In the genomic region with DNA sequence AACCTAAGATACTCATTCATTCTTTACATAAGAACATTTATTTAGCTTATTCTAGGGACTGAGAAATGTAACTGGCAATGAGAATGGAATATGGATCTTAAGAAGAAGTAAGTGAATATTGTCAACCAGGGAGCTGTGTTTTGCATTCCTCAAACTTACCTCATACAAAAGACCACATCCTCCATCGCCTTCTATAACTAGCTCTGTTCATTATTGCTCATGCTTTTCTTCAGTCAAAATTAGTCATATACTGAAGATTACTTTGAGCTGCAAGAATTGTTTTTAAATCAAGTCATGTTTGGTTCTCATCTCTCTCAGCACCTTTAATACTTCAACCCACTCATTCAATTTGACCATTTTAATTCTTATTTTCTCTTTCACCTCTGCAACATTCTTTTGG, we compare ENCODE assay signal across 16 cellular contexts.
DNase-seq lines count a peak whose midpoint lies in the region; ATAC-seq, FAIRE-seq and TF ChIP-seq lines count a peak whose summit lies in the region.
"Had no signal": no experiment of that assay in that cellular context is flagged by ENCODE, and none has a peak within 500 bp of the region (broad histone marks: within the 10 kb centered on the region; RNA-seq: fewer than 3 reads in every experiment).

No MANE protein-coding gene starts in this region.

- H3K79me2 ChIP-seq in Loucy (ENCODE audit: insufficient read depth, low read length): no peaks in the 10 kb centered on the region
- H3K79me2 ChIP-seq in GM12878 (ENCODE audit: control insufficient read depth, insufficient read depth, low read length): no peaks in the 10 kb centered on the region

- H3K9me3 Mint-ChIP-seq in activated CD4-positive, alpha-beta T cell treated with anti-CD3 and anti-CD28 coated beads for 36 hours (ENCODE audit: low read depth): no peaks in the 10 kb centered on the region
- no peaks in the 10 kb centered on the region for H3K9me3 Mint-ChIP-seq in mesothelial cell of epicardium
- H3K9me3 Mint-ChIP-seq in activated CD4-positive, alpha-beta T cell treated with anti-CD3 and anti-CD28 coated beads, Interleukin-2, amount 10 ng/mL, durations not matched to agents 7 days and 5 days: peaks cover 7% of the 10 kb centered on the region
- H3K9me3 Mint-ChIP-seq: dendritic cell treated with granulocyte-macrophage colony-stimulating factor and Interleukin-4, amounts not matched to agents 40 ng/mL and 50 ng/mL, for 4 days had no signal

- H3F3A ChIP-seq in Loucy (ENCODE audit: low read depth): no peaks in the 10 kb centered on the region

- SMC1A ChIA-PET in GM12878 (lab: Charles Lee; ENCODE audit: uncharacterized antibody, unreplicated experiment): interaction anchor here (0.9 to 3.4 kb wide), 10 partner anchors 8 to 104 kb away, joined by 3 to 22 read pairs (median 4); no protein-coding TSS in a partner anchor

- TF ChIP-seq POLR2A in GM12878 (IDR thresholded peaks at IDR 0.05; ENCODE audit: low read depth, low read length) (no peak), lower leg skin (IDR thresholded peaks at IDR 0.05) (no peak)

- TF ChIP-seq CTCF in Loucy (conservative IDR thresholded peaks at IDR 0.05; ENCODE audit: low read length): no peak
- TF ChIP-seq CTCF in GM12878 (IDR thresholded peaks at IDR 0.05 in 2 of 3, conservative IDR thresholded peaks at IDR 0.05 in 1 of 3; ENCODE audit: control insufficient read depth in 2 of 3, extremely low read depth in 1 of 3, insufficient read depth in 1 of 3, low read depth in 3 of 3, low read length in 3 of 3): no peak
- no peak for TF ChIP-seq CTCF in mesothelial cell of epicardium (IDR thresholded peaks at IDR 0.05; ENCODE audit: unreplicated experiment)
- TF ChIP-seq CTCF in lower leg skin (IDR thresholded peaks at IDR 0.05): no peak

- ATAC-seq in activated CD4-positive, alpha-beta T cell treated with anti-CD3 and anti-CD28 coated beads for 36 hours: peak; percentile 94
- ATAC-seq in GM12878: peak; percentile 61

- no peaks in the 10 kb centered on the region for H3K27me3 ChIP-seq in Loucy (ENCODE audit: insufficient read depth, low read length, poor library complexity, severe bottlenecking)
- no peaks in the 10 kb centered on the region for H3K27me3 ChIP-seq in GM12878 (replicated peaks in 1 of 2; ENCODE audit: control insufficient read depth in 2 of 2, insufficient read depth in 2 of 2, low read length in 1 of 2)
- H3K27me3 ChIP-seq: heart right ventricle had no signal

- no peaks in the 10 kb centered on the region for H3K9me3 ChIP-seq in Loucy (ENCODE audit: insufficient read depth, low read depth, low read length)
- no peaks in the 10 kb centered on the region for H3K9me3 ChIP-seq in GM12878 (replicated peaks; ENCODE audit: control insufficient read depth, insufficient read depth, low read length)
- H3K9me3 ChIP-seq: HAP-1, heart right ventricle had no signal

- H3K9ac ChIP-seq in Loucy (ENCODE audit: low read depth, low read length, poor library complexity, severe bottlenecking) (no peak overlapping the region), GM12878 (ENCODE audit: control insufficient read depth, insufficient read depth, low read length) (no peak overlapping the region)

- H3K27ac Mint-ChIP-seq in activated CD4-positive, alpha-beta T cell treated with anti-CD3 and anti-CD28 coated beads for 36 hours: peak overlapping the region; percentile 63
- H3K27ac Mint-ChIP-seq in mesothelial cell of epicardium: no peak overlapping the region
- no peak overlapping the region for H3K27ac Mint-ChIP-seq in activated CD4-positive, alpha-beta T cell treated with anti-CD3 and anti-CD28 coated beads, Interleukin-2, amount 10 ng/mL, durations not matched to agents 7 days and 5 days
- H3K27ac Mint-ChIP-seq: dendritic cell treated with granulocyte-macrophage colony-stimulating factor and Interleukin-4, amounts not matched to agents 40 ng/mL and 50 ng/mL, for 4 days had no signal

- no TSS peak for BruUV-seq in GM12878 (replicated peaks; lab: Mats Ljungman, UMichigan)

- FAIRE-seq in GM12878 (lab: Jason Lieb, UNC): no peak
- FAIRE-seq: A204.1, urothelium cell line had no signal

- H3K36me3 Mint-ChIP-seq in activated CD4-positive, alpha-beta T cell treated with anti-CD3 and anti-CD28 coated beads for 36 hours (ENCODE audit: low read depth): no peaks in the 10 kb centered on the region
- H3K36me3 Mint-ChIP-seq in mesothelial cell of epicardium: no peaks in the 10 kb centered on the region
- no peaks in the 10 kb centered on the region for H3K36me3 Mint-ChIP-seq in activated CD4-positive, alpha-beta T cell treated with anti-CD3 and anti-CD28 coated beads, Interleukin-2, amount 10 ng/mL, durations not matched to agents 7 days and 5 days (ENCODE audit: low read depth)

- no peaks in the 10 kb centered on the region for H3K9me2 ChIP-seq in Loucy (replicated peaks; ENCODE audit: low read depth, low read length)

- H3K4me1 ChIP-seq in Loucy (ENCODE audit: insufficient read depth, low read length, poor library complexity, severe bottlenecking) (peaks cover 27% of the 10 kb centered on the region), GM12878 (ENCODE audit: control insufficient read depth, insufficient read depth, low read length) (peaks cover 3% of the 10 kb centered on the region)
- H3K4me1 ChIP-seq: HAP-1 had no signal

- H4K20me1 ChIP-seq in Loucy (ENCODE audit: insufficient read depth, low read length, poor library complexity, severe bottlenecking): no peaks in the 10 kb centered on the region
- H4K20me1 ChIP-seq in GM12878 (ENCODE audit: control insufficient read depth, insufficient read depth): no peaks in the 10 kb centered on the region

- no peak for TF ChIP-seq EP300 in GM12878 (IDR thresholded peaks at IDR 0.05; ENCODE audit: borderline replicate concordance in 1 of 2, control insufficient read depth in 1 of 2, low read depth in 2 of 2, low read length in 2 of 2)

- WGBS in GM12878 (ENCODE audit: insufficient coverage, insufficient replicate concordance, low lambda C conversion rate, missing lambda C conversion rate): 43% methylated on average over 1 of the region's 1 CpG
- 74 to 92% methylated on average over 1 of the region's 1 CpG for WGBS in lower leg skin, 2 donors

- no peak for TF ChIP-seq RAD21 in GM12878 (IDR thresholded peaks at IDR 0.05; ENCODE audit: insufficient read depth, low read depth, low read length)

- in situ Hi-C loops in GM12878 (cut with MboI): no loop called here

- peaks cover 32% of the 10 kb centered on the region for H3K4me1 Mint-ChIP-seq in activated CD4-positive, alpha-beta T cell treated with anti-CD3 and anti-CD28 coated beads for 36 hours
- no peaks in the 10 kb centered on the region for H3K4me1 Mint-ChIP-seq in mesothelial cell of epicardium
- peaks cover 28% of the 10 kb centered on the region for H3K4me1 Mint-ChIP-seq in activated CD4-positive, alpha-beta T cell treated with anti-CD3 and anti-CD28 coated beads, Interleukin-2, amount 10 ng/mL, durations not matched to agents 7 days and 5 days

- CTCF ChIA-PET in activated CD4-positive, alpha-beta T cell treated with anti-CD3 and anti-CD28 coated beads for 36 hours (lab: Charles Lee): interaction anchor here (1.9 kb wide), 1 partner anchor 10 kb away, joined by 6 read pairs; no protein-coding TSS in a partner anchor
- CTCF ChIA-PET in GM12878 (lab: Yijun Ruan, JAX): interaction anchor here (0.7 kb wide), 3 partner anchors 11 to 68 kb away, joined by 3 to 4 read pairs (median 3); no protein-coding TSS in a partner anchor
- CTCF ChIA-PET in activated CD4-positive, alpha-beta T cell treated with anti-CD3 and anti-CD28 coated beads, Interleukin-2, amount 10 ng/mL, durations not matched to agents 7 days and 5 days (lab: Charles Lee): interaction anchor here (0.6 to 1.5 kb wide), 6 partner anchors 10 to 259 kb away, joined by 3 to 6 read pairs (median 4); no protein-coding TSS in a partner anchor

- peak overlapping the region; percentile 12 for H3K4me2 ChIP-seq in Loucy (ENCODE audit: low read depth, low read length, poor library complexity, severe bottlenecking)
- no peak overlapping the region for H3K4me2 ChIP-seq in GM12878 (ENCODE audit: control insufficient read depth, insufficient read depth)

- POLR2A ChIA-PET in activated CD4-positive, alpha-beta T cell treated with anti-CD3 and anti-CD28 coated beads for 36 hours (lab: Charles Lee): interaction anchor here (1.2 kb wide), 1 partner anchor 10 kb away, joined by 7 read pairs; no protein-coding TSS in a partner anchor
- POLR2A ChIA-PET in GM12878 (lab: Charles Lee): interaction anchor here (0.7 to 1.3 kb wide), 2 partner anchors 11 to 27 kb away, joined by 3 read pairs; no protein-coding TSS in a partner anchor
- POLR2A ChIA-PET in activated CD4-positive, alpha-beta T cell treated with anti-CD3 and anti-CD28 coated beads, Interleukin-2, amount 10 ng/mL, durations not matched to agents 7 days and 5 days (lab: Charles Lee): interaction anchor here (0.6 to 1.0 kb wide), 3 partner anchors 10 to 1080 kb away, joined by 3 to 4 read pairs (median 3); no protein-coding TSS in a partner anchor

- H3K4me3 ChIP-seq in Loucy (ENCODE audit: low read length, poor library complexity, severe bottlenecking): no peak overlapping the region
- no peak overlapping the region for H3K4me3 ChIP-seq in GM12878
- no peak overlapping the region for H3K4me3 ChIP-seq in lower leg skin (ENCODE audit: low read depth, poor library complexity, severe bottlenecking)
- H3K4me3 ChIP-seq: HAP-1, heart right ventricle had no signal

- intact Hi-C loops in activated CD4-positive, alpha-beta T cell treated with anti-CD3 and anti-CD28 coated beads for 36 hours (cut with DNase I, micrococcal nuclease): no loop called here
- intact Hi-C loops in GM12878 (cut with micrococcal nuclease; ENCODE audit: unreplicated experiment): no loop called here
- intact Hi-C loops in lower leg skin (cut with DNase I; ENCODE audit: low total_unique reads): no loop called here

- H3K27ac ChIP-seq in GM12878 (ENCODE audit: control insufficient read depth, insufficient read depth): no peak overlapping the region
- H3K27ac ChIP-seq: heart right ventricle had no signal

- RAD21 ChIA-PET in GM12878 (lab: Charles Lee; ENCODE audit: unreplicated experiment): interaction anchor here (0.8 to 2.4 kb wide), 5 partner anchors 10 to 58 kb away, joined by 3 to 9 read pairs (median 4); no protein-coding TSS in a partner anchor

- H3K36me3 ChIP-seq in Loucy (ENCODE audit: insufficient read depth, low read length) (no peaks in the 10 kb centered on the region), GM12878 (ENCODE audit: control insufficient read depth in 2 of 2, insufficient read depth in 2 of 2, low read length in 1 of 2) (no peaks in the 10 kb centered on the region)
- H3K36me3 ChIP-seq: HAP-1, heart right ventricle had no signal

- no peak overlapping the region for H3K4me3 Mint-ChIP-seq in activated CD4-positive, alpha-beta T cell treated with anti-CD3 and anti-CD28 coated beads for 36 hours
- H3K4me3 Mint-ChIP-seq in mesothelial cell of epicardium: no peak overlapping the region
- H3K4me3 Mint-ChIP-seq in activated CD4-positive, alpha-beta T cell treated with anti-CD3 and anti-CD28 coated beads, Interleukin-2, amount 10 ng/mL, durations not matched to agents 7 days and 5 days: no peak overlapping the region
- H3K4me3 Mint-ChIP-seq: dendritic cell treated with granulocyte-macrophage colony-stimulating factor and Interleukin-4, amounts not matched to agents 40 ng/mL and 50 ng/mL, for 4 days had no signal

- DNase-seq in activated CD4-positive, alpha-beta T cell treated with anti-CD3 and anti-CD28 coated beads for 36 hours: no peak
- DNase-seq in activated CD4-positive, alpha-beta T cell treated with anti-CD3 and anti-CD28 coated beads for 1 hour: no peak
- no peak for DNase-seq in GM12878 (ENCODE audit: low read depth, low spot score)
- DNase-seq in renal cortical epithelial cell (ENCODE audit: low read depth): peak; percentile 60
- DNase-seq in mesothelial cell of epicardium (ENCODE audit: low spot score in 2 of 2, unreplicated experiment in 2 of 2): no peak
- DNase-seq in lower leg skin (ENCODE audit: low spot score in 2 of 2): no peak
- DNase-seq in activated CD4-positive, alpha-beta T cell treated with anti-CD3 and anti-CD28 coated beads, Interleukin-2, amount 10 ng/mL, durations not matched to agents 7 days and 5 days: no peak
- DNase-seq: GDM1, heart right ventricle, mesendoderm, NCI-H82 had no signal

- H3K27me3 Mint-ChIP-seq in activated CD4-positive, alpha-beta T cell treated with anti-CD3 and anti-CD28 coated beads for 36 hours: no peaks in the 10 kb centered on the region
- no peaks in the 10 kb centered on the region for H3K27me3 Mint-ChIP-seq in mesothelial cell of epicardium (ENCODE audit: low read depth)
- peaks cover 4% of the 10 kb centered on the region for H3K27me3 Mint-ChIP-seq in activated CD4-positive, alpha-beta T cell treated with anti-CD3 and anti-CD28 coated beads, Interleukin-2, amount 10 ng/mL, durations not matched to agents 7 days and 5 days
- H3K27me3 Mint-ChIP-seq: dendritic cell treated with granulocyte-macrophage colony-stimulating factor and Interleukin-4, amounts not matched to agents 40 ng/mL and 50 ng/mL, for 4 days had no signal

- H2AFZ ChIP-seq in Loucy (ENCODE audit: low read length) (peak overlapping the region; percentile 54; the same call in 1 of the 2 replicates), GM12878 (ENCODE audit: control insufficient read depth, low read depth, low read length) (peak overlapping the region; percentile 15; the same call in 1 of the 2 replicates)
